ENCODE assay signal across 14 cellular contexts in the genomic region with DNA sequence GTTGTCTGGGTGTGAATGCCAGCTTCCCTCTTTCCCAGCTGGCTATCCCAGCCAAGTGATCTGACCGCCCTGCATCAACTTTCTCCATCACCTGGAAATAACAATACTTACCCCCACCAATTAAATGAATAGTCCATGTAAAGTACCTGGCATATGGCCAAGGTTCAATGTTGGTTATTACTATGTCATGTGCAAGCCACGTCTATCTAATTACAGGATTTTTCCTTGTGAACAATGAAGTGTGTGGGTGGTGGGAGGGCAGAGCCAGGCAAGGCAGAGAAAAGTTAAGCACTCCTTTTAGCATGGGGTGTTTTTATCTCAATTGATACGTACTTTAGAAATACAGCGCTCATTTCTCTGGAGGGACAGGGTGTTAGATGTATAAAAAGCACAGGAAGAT.
DNase-seq lines count a peak whose midpoint lies in the region; ATAC-seq lines count a peak whose summit lies in the region.
"Had no signal": no experiment of that assay in that cellular context is flagged by ENCODE, and none has a peak within 500 bp of the region (broad histone marks: within the 10 kb centered on the region; RNA-seq: fewer than 3 reads in every experiment).

No MANE protein-coding gene starts in this region.

- intact Hi-C loops in left ventricle myocardium superior (cut with micrococcal nuclease): no loop called here
- intact Hi-C loops in cardiac septum (cut with DNase I): no loop called here

- DNase-seq in left ventricle myocardium superior (no peak), cardiac septum (ENCODE audit: low spot score) (no peak), NCI-H1417 (lab: John Stamatoyannopoulos, UW) (peak; percentile 72 to 96 (median 77)), NCI-H748 (lab: John Stamatoyannopoulos, UW; ENCODE audit: unreplicated experiment) (peak; percentile 99), activated gamma-delta T cell (lab: John Stamatoyannopoulos, UW) (no peak), SKM-1 treated with dmso at 0.1 percent for 144 hours (lab: John Stamatoyannopoulos, UW; ENCODE audit: unreplicated experiment) (no peak)
- DNase-seq in stimulated activated CD4-positive, alpha-beta T cell treated with anti-CD3 and anti-CD28 coated beads, Interleukin-4, amount 100 ng/mL, for 24 hours: peak; percentile 23
- DNase-seq: BE2C, left colon, NCI-H1930, ovary, PC-9 had no signal

- ATAC-seq in left ventricle myocardium superior (peak; percentile 39), GM19351 (IDR thresholded peaks at IDR 0.05; ENCODE audit: unreplicated experiment) (no peak)
- ATAC-seq: K562, left colon had no signal

Comparison
In these comparisons a context has a peak if more than half of its experiments do, and no peak if none do; other contexts are left out.
1. DNase-seq: peak in NCI-H1417 (3 of 3), NCI-H748 (single experiment) and stimulated activated CD4-positive, alpha-beta T cell treated with anti-CD3 and anti-CD28 coated beads, Interleukin-4, amount 100 ng/mL, for 24 hours (single experiment); none in left ventricle myocardium superior (single experiment), cardiac septum (single experiment), activated gamma-delta T cell (single experiment) and SKM-1 treated with dmso at 0.1 percent for 144 hours (single experiment).